ENCODE assay signal across 16 cellular contexts in the genomic region with DNA sequence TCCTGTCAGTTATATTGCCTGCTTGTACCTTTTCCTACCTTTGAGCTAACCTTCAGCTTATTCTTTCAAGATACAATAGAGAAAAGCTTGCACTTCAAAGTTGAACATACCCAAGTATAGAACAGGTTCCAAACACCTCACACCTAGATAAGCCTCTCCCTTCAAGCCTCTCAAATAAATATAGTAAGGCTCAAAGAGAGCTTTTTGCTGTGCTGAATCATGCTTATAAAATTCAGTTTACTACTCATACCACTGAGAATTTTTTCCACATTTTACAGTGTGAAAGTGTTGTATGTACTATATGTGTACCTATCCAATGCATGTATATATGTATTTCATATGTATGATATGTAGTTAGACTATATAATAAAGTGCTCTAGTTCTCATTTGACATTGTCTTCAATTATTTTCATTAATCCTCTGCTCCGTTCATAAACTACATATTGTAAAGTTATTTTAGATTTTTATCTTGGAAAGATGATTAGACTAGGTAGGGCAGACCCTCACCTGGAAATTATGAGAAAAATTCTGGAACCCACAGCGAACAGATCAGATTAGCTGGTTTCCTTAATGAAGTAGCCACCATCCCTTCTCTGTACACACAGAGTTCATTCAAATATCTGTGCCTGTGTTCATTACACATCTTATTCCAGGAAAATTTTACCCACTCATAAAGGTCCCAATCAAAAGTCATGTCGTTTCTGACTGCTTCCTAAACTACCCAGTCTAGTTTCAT.
A peak's percentile ranks its signal among the peaks of the same experiment; 100 is the strongest.
DNase-seq lines count a peak whose midpoint lies in the region; ATAC-seq, FAIRE-seq and TF ChIP-seq lines count a peak whose summit lies in the region.
"Had no signal": no experiment of that assay in that cellular context is flagged by ENCODE, and none has a peak within 500 bp of the region (broad histone marks: within the 10 kb centered on the region; RNA-seq: fewer than 3 reads in every experiment).

No MANE protein-coding gene starts in this region.

- peak; percentile 20 for FAIRE-seq in H54 (lab: Jason Lieb, UNC)
- FAIRE-seq: A549, GM19239, H1, HepG2 had no signal

- BruUV-seq in PC-3 (replicated peaks; lab: Mats Ljungman, UMichigan): no TSS peak

- no peak overlapping the region for H3K27ac ChIP-seq in PC-3 (ENCODE audit: low read length)
- H3K27ac ChIP-seq: A549, C4-2B had no signal

- TF ChIP-seq CTCF in PC-3 (conservative IDR thresholded peaks at IDR 0.05; ENCODE audit: low read depth, low read length): no peak
- no peak for TF ChIP-seq CTCF in epithelial cell of esophagus (IDR thresholded peaks at IDR 0.05; ENCODE audit: insufficient read depth, low read depth, low read length, missing control alignments)
- TF ChIP-seq CTCF in type B pancreatic cell (conservative IDR thresholded peaks at IDR 0.05): no peak

- H4K20me1 ChIP-seq in PC-3 (ENCODE audit: low read length): no peaks in the 10 kb centered on the region

- intact Hi-C loops in PC-3 (cut with micrococcal nuclease): no loop called here

- 0 out of 2 replicates have a peak overlapping the region, but pooled peaks have one; percentile 19 for H2AFZ ChIP-seq in PC-3 (ENCODE audit: low read length)

- H3K9ac ChIP-seq in PC-3 (ENCODE audit: low read length): no peak overlapping the region

- no peak for TF ChIP-seq POLR2A in H54 (IDR thresholded peaks at IDR 0.05; ENCODE audit: low read depth, low read length)

- no peaks in the 10 kb centered on the region for H3K36me3 Mint-ChIP-seq in type B pancreatic cell
- H3K36me3 Mint-ChIP-seq: CD4-positive, alpha-beta memory T cell had no signal

- POLR2A ChIA-PET in PC-3 (lab: Charles Lee; ENCODE audit: unreplicated experiment): no interaction called here

- H3K36me3 ChIP-seq in PC-3 (ENCODE audit: low read depth, low read length): no peaks in the 10 kb centered on the region
- H3K36me3 ChIP-seq: BE2C had no signal

- no peaks in the 10 kb centered on the region for H3K27me3 ChIP-seq in PC-3 (ENCODE audit: low read length)
- H3K27me3 ChIP-seq: BE2C had no signal

- DNase-seq in H54 (ENCODE audit: insufficient read length, low spot score) (no peak), PC-3 (peak; percentile 68), epithelial cell of esophagus (ENCODE audit: low read depth) (peak; percentile 2), cerebellum (ENCODE audit: low spot score) (no peak), type B pancreatic cell (ENCODE audit: extremely low spot score, unreplicated experiment) (no peak), HUDEP-2 (lab: John Stamatoyannopoulos, UW; ENCODE audit: unreplicated experiment in 76 of 76) (no peak)
- DNase-seq in activated CD4-positive, alpha-beta T cell treated with anti-CD3 and anti-CD28 coated beads for 4 hours: no peak
- DNase-seq: BE2C; CD4-positive, alpha-beta memory T cell; DMS79; GF-D8 had no signal

- CTCF ChIA-PET in PC-3 (lab: Charles Lee): interaction anchor here (1.0 kb wide), 1 partner anchor 144 kb away, joined by 6 read pairs; no protein-coding TSS in a partner anchor

- no peaks in the 10 kb centered on the region for H3K79me2 ChIP-seq in PC-3 (ENCODE audit: low read length)

- H3K4me3 ChIP-seq in PC-3 (ENCODE audit: low read length) (no peak overlapping the region), epithelial cell of esophagus (ENCODE audit: low read length) (no peak overlapping the region)
- H3K4me3 ChIP-seq: A549 had no signal

- H3K9me3 ChIP-seq in PC-3 (ENCODE audit: low read length): no peaks in the 10 kb centered on the region
- H3K9me3 ChIP-seq: A549, BE2C had no signal

- no peak overlapping the region for H3K27ac Mint-ChIP-seq in type B pancreatic cell
- H3K27ac Mint-ChIP-seq: CD4-positive, alpha-beta memory T cell had no signal

- peaks cover 11% of the 10 kb centered on the region; the same call in 1 of the 2 replicates for H3K4me1 ChIP-seq in PC-3 (ENCODE audit: insufficient read depth, low read length)
- H3K4me1 ChIP-seq: A549, BE2C had no signal

- no peaks in the 10 kb centered on the region for H3K4me1 Mint-ChIP-seq in type B pancreatic cell (ENCODE audit: unreplicated experiment)
- H3K4me1 Mint-ChIP-seq: CD4-positive, alpha-beta memory T cell had no signal

- no peaks in the 10 kb centered on the region for H3K27me3 Mint-ChIP-seq in type B pancreatic cell

- no peak overlapping the region for H3K4me2 ChIP-seq in PC-3 (ENCODE audit: low read length)
- H3K4me2 ChIP-seq: A549 had no signal

- H3K4me3 Mint-ChIP-seq in type B pancreatic cell: no peak overlapping the region
- H3K4me3 Mint-ChIP-seq: CD4-positive, alpha-beta memory T cell had no signal

- H3F3A ChIP-seq in PC-3 (ENCODE audit: low read length, unreplicated experiment): no peaks in the 10 kb centered on the region

- peaks cover 5% of the 10 kb centered on the region for H3K9me3 Mint-ChIP-seq in type B pancreatic cell

- peak; percentile 99 for ATAC-seq in PC-3
- ATAC-seq: A549, HepG2 had no signal

- H3K9me2 ChIP-seq in PC-3 (replicated peaks; ENCODE audit: low read length): no peaks in the 10 kb centered on the region

Comparison
In these comparisons a context has a peak if more than half of its experiments do, and no peak if none do; other contexts are left out.
1. DNase-seq: peak in PC-3 (single experiment) and epithelial cell of esophagus (single experiment); none in H54 (single experiment), cerebellum (single experiment), type B pancreatic cell (single experiment), HUDEP-2 (0 of 76) and activated CD4-positive, alpha-beta T cell treated with anti-CD3 and anti-CD28 coated beads for 4 hours (0 of 2).